Comparison of ENCODE assay signal across 1 cellular context in the genomic region with DNA sequence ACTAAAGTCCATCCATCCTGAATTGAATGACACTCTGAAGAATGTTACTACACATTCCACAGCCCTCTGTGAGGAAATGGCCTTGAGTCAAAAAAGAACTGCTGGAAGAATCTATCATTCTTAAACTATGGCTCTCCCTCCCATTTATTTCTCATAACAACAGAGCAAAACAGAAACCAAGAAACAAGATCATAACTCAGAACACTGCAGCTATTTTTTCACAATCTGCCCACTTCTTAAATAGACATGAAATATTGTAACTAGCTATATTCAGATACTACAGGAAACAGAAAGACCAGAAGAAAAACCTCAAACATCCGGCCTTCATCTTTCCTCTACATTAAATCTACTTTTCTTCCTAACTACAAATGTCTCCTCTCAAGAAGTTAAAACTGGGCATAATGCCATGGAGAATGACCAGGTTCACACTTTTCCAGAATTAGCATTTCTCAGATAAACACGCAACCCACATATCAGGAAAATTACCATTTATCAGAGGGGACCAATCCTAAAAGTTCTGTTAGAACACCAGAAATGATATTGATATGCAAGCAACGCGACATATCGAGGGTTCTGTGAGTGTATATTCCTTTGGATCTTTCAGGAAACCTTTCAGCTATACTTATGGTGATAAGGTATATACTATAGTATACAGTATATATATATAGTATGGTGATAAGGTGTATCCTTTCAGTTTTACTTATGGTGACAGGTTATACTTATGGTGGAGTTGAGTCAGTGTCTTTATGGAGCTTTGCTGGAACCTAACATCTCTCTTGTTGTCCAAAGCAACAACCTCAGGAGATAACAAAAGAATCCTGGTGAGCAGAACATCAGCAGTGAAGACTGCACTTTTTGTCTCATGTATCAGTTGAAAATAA.
TF ChIP-seq lines count a peak whose summit lies in the region.

No MANE protein-coding gene starts in this region.

TF ChIP-seq in GM12878, 131 proteins besides CTCF, POLR2A, EP300 and RAD21 (continued from another document):
- TF ChIP-seq, protein P1, sequence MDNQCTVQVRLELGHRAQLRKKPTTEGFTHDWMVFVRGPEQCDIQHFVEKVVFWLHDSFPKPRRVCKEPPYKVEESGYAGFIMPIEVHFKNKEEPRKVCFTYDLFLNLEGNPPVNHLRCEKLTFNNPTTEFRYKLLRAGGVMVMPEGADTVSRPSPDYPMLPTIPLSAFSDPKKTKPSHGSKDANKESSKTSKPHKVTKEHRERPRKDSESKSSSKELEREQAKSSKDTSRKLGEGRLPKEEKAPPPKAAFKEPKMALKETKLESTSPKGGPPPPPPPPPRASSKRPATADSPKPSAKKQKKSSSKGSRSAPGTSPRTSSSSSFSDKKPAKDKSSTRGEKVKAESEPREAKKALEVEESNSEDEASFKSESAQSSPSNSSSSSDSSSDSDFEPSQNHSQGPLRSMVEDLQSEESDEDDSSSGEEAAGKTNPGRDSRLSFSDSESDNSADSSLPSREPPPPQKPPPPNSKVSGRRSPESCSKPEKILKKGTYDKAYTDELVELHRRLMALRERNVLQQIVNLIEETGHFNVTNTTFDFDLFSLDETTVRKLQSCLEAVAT (IDR thresholded peaks at IDR 0.05), result peak; percentile 81
- TF ChIP-seq GABPA (IDR thresholded peaks at IDR 0.05; ENCODE audit: low read depth) (peak; percentile 70), RFX5 (IDR thresholded peaks at IDR 0.05; ENCODE audit: low read depth, low read length) (no peak), NFIC (IDR thresholded peaks at IDR 0.05; ENCODE audit: low read depth, low read length) (peak; percentile 98), IRF4 (IDR thresholded peaks at IDR 0.05; ENCODE audit: low read depth, low read length) (no peak), USF1 (IDR thresholded peaks at IDR 0.05; ENCODE audit: borderline replicate concordance, extremely low read length, insufficient read depth, low read depth, low read length) (no peak), FOXM1 (IDR thresholded peaks at IDR 0.05; ENCODE audit: low read depth, low read length) (peak; percentile 94), TARDBP (IDR thresholded peaks at IDR 0.05; ENCODE audit: borderline replicate concordance) (no peak), NR2F1 (conservative IDR thresholded peaks at IDR 0.05) (no peak), BHLHE40 (IDR thresholded peaks at IDR 0.05; ENCODE audit: borderline replicate concordance in 1 of 2, low read depth in 2 of 2, low read length in 1 of 2) (peak; percentile 19 to 61; a peak in 3 of 4 replicates), ZBTB4 (CRISPR knock-in tag; IDR thresholded peaks at IDR 0.05) (no peak), CUX1 (IDR thresholded peaks at IDR 0.05; ENCODE audit: insufficient replicate concordance, low read depth, low read length) (no peak), ESRRA (IDR thresholded peaks at IDR 0.05; ENCODE audit: low read length) (no peak), NFXL1 (IDR thresholded peaks at IDR 0.05; ENCODE audit: borderline replicate concordance) (no peak), GATAD2B (conservative IDR thresholded peaks at IDR 0.05; ENCODE audit: low read depth) (0 out of 2 replicates have a peak, but pooled peaks have one; percentile 44), CEBPZ (IDR thresholded peaks at IDR 0.05; ENCODE audit: low read depth, low read length) (no peak), E2F4 (IDR thresholded peaks at IDR 0.05; ENCODE audit: low read depth, low read length) (no peak), CBFB (IDR thresholded peaks at IDR 0.05; ENCODE audit: low read depth) (peak; percentile 86), HSF1 (IDR thresholded peaks at IDR 0.05; ENCODE audit: low read depth, low read length) (no peak), BRCA1 (IDR thresholded peaks at IDR 0.05; ENCODE audit: low read depth, low read length) (no peak), NFYA (IDR thresholded peaks at IDR 0.05; ENCODE audit: borderline replicate concordance, low read depth, low read length) (no peak), KDM1A (IDR thresholded peaks at IDR 0.05; ENCODE audit: borderline replicate concordance) (no peak), BCL11A (IDR thresholded peaks at IDR 0.05; ENCODE audit: low read depth, low read length) (peak; percentile 48; the same call in 1 of the 2 replicates), SMAD1 (IDR thresholded peaks at IDR 0.05; ENCODE audit: low read depth, partially characterized antibody) (no peak), ATF7 (IDR thresholded peaks at IDR 0.05; ENCODE audit: low read depth) (peak; percentile 78), MXI1 (IDR thresholded peaks at IDR 0.05; ENCODE audit: low read depth, low read length) (peak; percentile 46; the same call in 1 of the 2 replicates)
